18 cellular contexts compared by ENCODE assay signal in genomic region chr7:151697942-151698341, GRCh38.
"Had no signal": no experiment of that assay in that cellular context is flagged by ENCODE, and none has a peak within 500 bp of the region (broad histone marks: within the 10 kb centered on the region; RNA-seq: fewer than 3 reads in every experiment).

No MANE protein-coding gene starts in this region.

- H3K79me2 ChIP-seq: hepatocyte had no signal

- DNase-seq: activated CD8-positive, alpha-beta memory T cell treated with anti-CD3 and anti-CD28 coated beads for 24 hours; activated gamma-delta T cell treated with Interleukin-2 at 50 U/mL for 16 hours; effector memory CD8-positive, alpha-beta T cell; left colon; retina; stimulated activated CD4-positive, alpha-beta T cell treated with anti-CD3 and anti-CD28 coated beads, Interleukin-12 subunit alpha, Interleukin-12 subunit beta, amount 100 ng/mL, for 4 hours; stimulated activated CD4-positive, alpha-beta T cell treated with anti-CD3 and anti-CD28 coated beads, Interleukin-1b, Interleukin-23, amount 100 ng/mL, for 48 hours; stimulated activated CD8-positive, alpha-beta memory T cell treated with anti-CD3 and anti-CD28 coated beads, Interleukin-4, amount 100 ng/mL, for 48 hours; stimulated activated naive CD8-positive, alpha-beta T cell treated with anti-CD3 and anti-CD28 coated beads, Interleukin-15, Interleukin-2, amounts not matched to agents 100 U/mL and 50 U/mL, for 24 hours; substantia nigra; T1000; uterus had no signal

- H3K4me3 Mint-ChIP-seq: activated naive CD8-positive, alpha-beta T cell; effector memory CD8-positive, alpha-beta T cell; mesothelial cell of epicardium; natural killer cell treated with Interleukin-12 subunit alpha and Interleukin-12 subunit beta and Interleukin-15 and Interleukin-18, amount 100 ng/mL, for 72 hours had no signal

- H3K27ac ChIP-seq: tibial nerve, uterus had no signal

- H3K4me2 ChIP-seq: hepatocyte had no signal

- H3K9me3 Mint-ChIP-seq: effector memory CD8-positive, alpha-beta T cell; mesothelial cell of epicardium; natural killer cell treated with Interleukin-12 subunit alpha and Interleukin-12 subunit beta and Interleukin-15 and Interleukin-18, amount 100 ng/mL, for 72 hours had no signal

- ATAC-seq: effector memory CD8-positive, alpha-beta T cell; left colon; natural killer cell treated with Interleukin-12 subunit alpha and Interleukin-12 subunit beta and Interleukin-15 and Interleukin-18, amount 100 ng/mL, for 72 hours; stimulated activated naive CD8-positive, alpha-beta T cell treated with anti-CD3 and anti-CD28 coated beads, Interleukin-15, Interleukin-2, amounts not matched to agents 100 U/mL and 50 U/mL, for 24 hours had no signal

- H2AFZ ChIP-seq: hepatocyte had no signal

- H3K4me3 ChIP-seq: hepatocyte, lung, tibial nerve, uterus had no signal

- H3K36me3 Mint-ChIP-seq: mesothelial cell of epicardium; natural killer cell treated with Interleukin-12 subunit alpha and Interleukin-12 subunit beta and Interleukin-15 and Interleukin-18, amount 100 ng/mL, for 72 hours had no signal

- H3K27me3 ChIP-seq: hepatocyte, tibial nerve, uterus had no signal

- H3K9me3 ChIP-seq: tibial nerve, uterus had no signal

- H3K36me3 ChIP-seq: tibial nerve, uterus had no signal

- H3K27me3 Mint-ChIP-seq: activated naive CD8-positive, alpha-beta T cell; effector memory CD8-positive, alpha-beta T cell; natural killer cell treated with Interleukin-12 subunit alpha and Interleukin-12 subunit beta and Interleukin-15 and Interleukin-18, amount 100 ng/mL, for 72 hours had no signal

- H3K27ac Mint-ChIP-seq: mesothelial cell of epicardium; natural killer cell treated with Interleukin-12 subunit alpha and Interleukin-12 subunit beta and Interleukin-15 and Interleukin-18, amount 100 ng/mL, for 72 hours had no signal

- H3K4me1 ChIP-seq: uterus had no signal
